ENCODE assay signal across 8 cellular contexts in the genomic region with DNA sequence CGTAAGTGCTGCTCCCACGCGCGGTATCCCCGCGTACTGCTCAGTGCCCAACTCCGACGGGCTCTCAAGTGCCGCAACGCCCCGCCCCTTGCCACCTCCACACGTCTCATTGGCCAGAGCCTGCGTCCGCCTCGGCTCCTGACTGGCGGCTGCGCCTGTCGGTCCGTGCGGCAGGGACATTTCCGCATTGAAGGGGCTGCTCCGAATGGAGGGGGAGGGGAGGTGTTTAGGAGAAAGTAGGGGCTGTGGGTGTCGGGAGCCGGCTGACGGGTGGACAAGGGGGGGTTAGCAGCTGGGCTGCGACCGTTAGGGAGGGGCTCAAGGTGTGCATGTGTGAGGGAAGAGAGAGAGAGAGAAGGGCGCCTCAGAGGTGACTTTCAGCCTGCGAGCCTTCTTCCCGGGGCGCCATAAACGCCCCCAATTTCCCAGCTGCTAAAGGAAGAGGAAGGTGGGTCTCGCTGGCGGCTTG. TPM values are rescaled to one million over a fixed set of nuclear protein-coding genes. Genes with fewer than 3 reads are reported as not detected.
DNase-seq lines count a peak whose midpoint lies in the region; ATAC-seq, FAIRE-seq and TF ChIP-seq lines count a peak whose summit lies in the region.

No MANE protein-coding gene starts in this region.

- peak; percentile 73 for FAIRE-seq in TTC549 (lab: Jason Lieb, UNC)

- H3K27ac ChIP-seq in body of pancreas: peak overlapping the region; percentile 97 to 99 (median 98)

- H3K9me3 ChIP-seq in body of pancreas: no peaks in the 10 kb centered on the region

- H3K27me3 ChIP-seq in body of pancreas: no peaks in the 10 kb centered on the region

- no peaks in the 10 kb centered on the region for H3K36me3 ChIP-seq in body of pancreas (replicated peaks in 1 of 2; ENCODE audit: insufficient read depth in 1 of 2, low read depth in 2 of 2)

- DNase-seq in 8988T: peak; percentile 67
- peak; percentile 93 for DNase-seq in NCI-H2107 (lab: John Stamatoyannopoulos, UW)
- DNase-seq in body of pancreas: peak; percentile 99 to 100 (median 99)
- DNase-seq in iPS DF 19.7 (ENCODE audit: low read depth, low spot score): peak; percentile 86
- DNase-seq in sciatic nerve (ENCODE audit: low spot score): peak; percentile 99

- peak overlapping the region; percentile 79 to 86 for H3K4me3 ChIP-seq in body of pancreas

- peaks cover 27% of the 10 kb centered on the region for H3K4me1 ChIP-seq in body of pancreas

- peak in 2 of 7 experiments; percentile 0 to 12 for TF ChIP-seq CTCF in body of pancreas (IDR thresholded peaks at IDR 0.05)

- ATAC-seq in HG03064 (IDR thresholded peaks at IDR 0.05; ENCODE audit: low read depth, unreplicated experiment) (peak; percentile 89), body of pancreas (peak; percentile 93), sciatic nerve (peak; percentile 98)

- intact Hi-C loops in body of pancreas (cut with DNase I): no loop called here
- intact Hi-C loops in sciatic nerve (cut with DNase I): no loop called here

- TF ChIP-seq POLR2A in GM18526 (IDR thresholded peaks at IDR 0.05; ENCODE audit: extremely low read depth, insufficient read length): peak; percentile 99
- TF ChIP-seq POLR2A in body of pancreas (IDR thresholded peaks at IDR 0.05): peak; percentile 99

- 0 to 1% methylated on average over 23 to 34 of the region's 34 CpGs for WGBS in body of pancreas, 2 donors

RNA-seq across cellular contexts. Expression of a gene that starts 0.9 kb away (rescaled TPM):
- 10 to 100 TPM; 64.3 to 93.3 TPM for total RNA-seq in body of pancreas
- total RNA-seq in sciatic nerve: 121 TPM

Comparison
In these comparisons a context has a peak if more than half of its experiments do, and no peak if none do; other contexts are left out.
1. Peak in every context shown above with its lines: DNase-seq, ATAC-seq, H3K4me3 ChIP-seq and H3K27ac ChIP-seq.